In the genomic region with DNA sequence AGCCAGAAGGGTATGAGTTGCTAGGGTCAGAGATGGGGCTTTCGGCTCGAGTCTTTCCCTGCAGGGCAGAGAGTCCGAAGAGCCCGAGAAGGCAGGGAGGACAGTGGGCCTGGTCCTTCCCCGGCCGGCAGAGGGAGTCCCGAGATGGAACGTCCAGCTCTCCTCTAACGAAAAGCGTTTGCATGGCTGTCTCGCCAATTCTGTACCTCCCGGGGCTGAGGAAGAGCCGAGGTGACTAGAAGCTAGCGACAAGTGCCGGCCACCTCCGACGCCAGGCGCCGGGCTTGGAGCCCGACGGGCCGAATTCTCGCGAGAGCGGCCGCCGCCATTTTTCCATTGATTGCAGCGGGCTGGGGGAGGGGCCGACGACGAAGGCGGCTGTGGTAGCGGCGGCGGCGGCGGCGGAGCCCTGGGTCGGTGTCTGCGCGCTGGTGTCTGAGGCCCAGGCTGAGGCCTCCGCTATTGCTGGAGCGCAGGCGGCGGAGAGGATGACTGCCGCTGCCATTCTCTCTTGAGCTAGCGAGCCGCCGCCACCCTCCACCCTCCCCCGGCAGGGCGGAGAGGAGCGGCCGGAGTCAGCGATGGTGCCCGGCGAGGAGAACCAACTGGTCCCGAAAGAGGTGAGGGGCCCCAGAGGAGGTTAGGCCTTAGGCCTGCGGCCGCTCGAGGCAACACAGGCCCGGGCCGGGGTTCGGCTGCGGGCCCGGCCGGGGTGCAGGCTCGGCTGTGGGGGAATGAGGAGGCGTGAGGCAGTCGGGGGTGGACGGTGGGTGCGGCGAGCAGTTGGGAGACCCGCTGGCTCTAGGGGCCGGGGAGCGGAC, we compare ENCODE assay signal across 1 cellular context.
TF ChIP-seq lines count a peak whose summit lies in the region.

A gene with protein sequence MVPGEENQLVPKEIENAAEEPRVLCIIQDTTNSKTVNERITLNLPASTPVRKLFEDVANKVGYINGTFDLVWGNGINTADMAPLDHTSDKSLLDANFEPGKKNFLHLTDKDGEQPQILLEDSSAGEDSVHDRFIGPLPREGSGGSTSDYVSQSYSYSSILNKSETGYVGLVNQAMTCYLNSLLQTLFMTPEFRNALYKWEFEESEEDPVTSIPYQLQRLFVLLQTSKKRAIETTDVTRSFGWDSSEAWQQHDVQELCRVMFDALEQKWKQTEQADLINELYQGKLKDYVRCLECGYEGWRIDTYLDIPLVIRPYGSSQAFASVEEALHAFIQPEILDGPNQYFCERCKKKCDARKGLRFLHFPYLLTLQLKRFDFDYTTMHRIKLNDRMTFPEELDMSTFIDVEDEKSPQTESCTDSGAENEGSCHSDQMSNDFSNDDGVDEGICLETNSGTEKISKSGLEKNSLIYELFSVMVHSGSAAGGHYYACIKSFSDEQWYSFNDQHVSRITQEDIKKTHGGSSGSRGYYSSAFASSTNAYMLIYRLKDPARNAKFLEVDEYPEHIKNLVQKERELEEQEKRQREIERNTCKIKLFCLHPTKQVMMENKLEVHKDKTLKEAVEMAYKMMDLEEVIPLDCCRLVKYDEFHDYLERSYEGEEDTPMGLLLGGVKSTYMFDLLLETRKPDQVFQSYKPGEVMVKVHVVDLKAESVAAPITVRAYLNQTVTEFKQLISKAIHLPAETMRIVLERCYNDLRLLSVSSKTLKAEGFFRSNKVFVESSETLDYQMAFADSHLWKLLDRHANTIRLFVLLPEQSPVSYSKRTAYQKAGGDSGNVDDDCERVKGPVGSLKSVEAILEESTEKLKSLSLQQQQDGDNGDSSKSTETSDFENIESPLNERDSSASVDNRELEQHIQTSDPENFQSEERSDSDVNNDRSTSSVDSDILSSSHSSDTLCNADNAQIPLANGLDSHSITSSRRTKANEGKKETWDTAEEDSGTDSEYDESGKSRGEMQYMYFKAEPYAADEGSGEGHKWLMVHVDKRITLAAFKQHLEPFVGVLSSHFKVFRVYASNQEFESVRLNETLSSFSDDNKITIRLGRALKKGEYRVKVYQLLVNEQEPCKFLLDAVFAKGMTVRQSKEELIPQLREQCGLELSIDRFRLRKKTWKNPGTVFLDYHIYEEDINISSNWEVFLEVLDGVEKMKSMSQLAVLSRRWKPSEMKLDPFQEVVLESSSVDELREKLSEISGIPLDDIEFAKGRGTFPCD (N-terminal part only) (plus strand): TSS at position 368 of the 821 bp plus-strand sequence. CDS start 214 bp downstream, at position 582.

TF ChIP-seq in GM12878, 131 proteins besides CTCF, POLR2A, EP300 and RAD21 (continued from another document and continues in another):
- TF ChIP-seq, protein P1, sequence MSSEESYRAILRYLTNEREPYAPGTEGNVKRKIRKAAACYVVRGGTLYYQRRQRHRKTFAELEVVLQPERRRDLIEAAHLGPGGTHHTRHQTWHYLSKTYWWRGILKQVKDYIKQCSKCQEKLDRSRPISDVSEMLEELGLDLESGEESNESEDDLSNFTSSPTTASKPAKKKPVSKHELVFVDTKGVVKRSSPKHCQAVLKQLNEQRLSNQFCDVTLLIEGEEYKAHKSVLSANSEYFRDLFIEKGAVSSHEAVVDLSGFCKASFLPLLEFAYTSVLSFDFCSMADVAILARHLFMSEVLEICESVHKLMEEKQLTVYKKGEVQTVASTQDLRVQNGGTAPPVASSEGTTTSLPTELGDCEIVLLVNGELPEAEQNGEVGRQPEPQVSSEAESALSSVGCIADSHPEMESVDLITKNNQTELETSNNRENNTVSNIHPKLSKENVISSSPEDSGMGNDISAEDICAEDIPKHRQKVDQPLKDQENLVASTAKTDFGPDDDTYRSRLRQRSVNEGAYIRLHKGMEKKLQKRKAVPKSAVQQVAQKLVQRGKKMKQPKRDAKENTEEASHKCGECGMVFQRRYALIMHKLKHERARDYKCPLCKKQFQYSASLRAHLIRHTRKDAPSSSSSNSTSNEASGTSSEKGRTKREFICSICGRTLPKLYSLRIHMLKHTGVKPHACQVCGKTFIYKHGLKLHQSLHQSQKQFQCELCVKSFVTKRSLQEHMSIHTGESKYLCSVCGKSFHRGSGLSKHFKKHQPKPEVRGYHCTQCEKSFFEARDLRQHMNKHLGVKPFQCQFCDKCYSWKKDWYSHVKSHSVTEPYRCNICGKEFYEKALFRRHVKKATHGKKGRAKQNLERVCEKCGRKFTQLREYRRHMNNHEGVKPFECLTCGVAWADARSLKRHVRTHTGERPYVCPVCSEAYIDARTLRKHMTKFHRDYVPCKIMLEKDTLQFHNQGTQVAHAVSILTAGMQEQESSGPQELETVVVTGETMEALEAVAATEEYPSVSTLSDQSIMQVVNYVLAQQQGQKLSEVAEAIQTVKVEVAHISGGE (CRISPR knock-in tag; IDR thresholded peaks at IDR 0.05), result no peak
- no peak for TF ChIP-seq MXI1 (IDR thresholded peaks at IDR 0.05; ENCODE audit: low read depth, low read length)
- TF ChIP-seq HCFC1 (IDR thresholded peaks at IDR 0.05; ENCODE audit: low read length), result no peak; the same call in 1 of the 2 replicates
- TF ChIP-seq SIN3A (IDR thresholded peaks at IDR 0.05; ENCODE audit: low read depth, low read length), result no peak; the same call in 1 of the 2 replicates
- TF ChIP-seq, protein P2, sequence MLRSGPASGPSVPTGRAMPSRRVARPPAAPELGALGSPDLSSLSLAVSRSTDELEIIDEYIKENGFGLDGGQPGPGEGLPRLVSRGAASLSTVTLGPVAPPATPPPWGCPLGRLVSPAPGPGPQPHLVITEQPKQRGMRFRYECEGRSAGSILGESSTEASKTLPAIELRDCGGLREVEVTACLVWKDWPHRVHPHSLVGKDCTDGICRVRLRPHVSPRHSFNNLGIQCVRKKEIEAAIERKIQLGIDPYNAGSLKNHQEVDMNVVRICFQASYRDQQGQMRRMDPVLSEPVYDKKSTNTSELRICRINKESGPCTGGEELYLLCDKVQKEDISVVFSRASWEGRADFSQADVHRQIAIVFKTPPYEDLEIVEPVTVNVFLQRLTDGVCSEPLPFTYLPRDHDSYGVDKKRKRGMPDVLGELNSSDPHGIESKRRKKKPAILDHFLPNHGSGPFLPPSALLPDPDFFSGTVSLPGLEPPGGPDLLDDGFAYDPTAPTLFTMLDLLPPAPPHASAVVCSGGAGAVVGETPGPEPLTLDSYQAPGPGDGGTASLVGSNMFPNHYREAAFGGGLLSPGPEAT (IDR thresholded peaks at IDR 0.05; ENCODE audit: low read depth), result no peak
- no peak for TF ChIP-seq MYC (IDR thresholded peaks at IDR 0.05; ENCODE audit: insufficient read depth, insufficient read length, insufficient replicate concordance, low read length, severe bottlenecking)
- TF ChIP-seq, protein P3, sequence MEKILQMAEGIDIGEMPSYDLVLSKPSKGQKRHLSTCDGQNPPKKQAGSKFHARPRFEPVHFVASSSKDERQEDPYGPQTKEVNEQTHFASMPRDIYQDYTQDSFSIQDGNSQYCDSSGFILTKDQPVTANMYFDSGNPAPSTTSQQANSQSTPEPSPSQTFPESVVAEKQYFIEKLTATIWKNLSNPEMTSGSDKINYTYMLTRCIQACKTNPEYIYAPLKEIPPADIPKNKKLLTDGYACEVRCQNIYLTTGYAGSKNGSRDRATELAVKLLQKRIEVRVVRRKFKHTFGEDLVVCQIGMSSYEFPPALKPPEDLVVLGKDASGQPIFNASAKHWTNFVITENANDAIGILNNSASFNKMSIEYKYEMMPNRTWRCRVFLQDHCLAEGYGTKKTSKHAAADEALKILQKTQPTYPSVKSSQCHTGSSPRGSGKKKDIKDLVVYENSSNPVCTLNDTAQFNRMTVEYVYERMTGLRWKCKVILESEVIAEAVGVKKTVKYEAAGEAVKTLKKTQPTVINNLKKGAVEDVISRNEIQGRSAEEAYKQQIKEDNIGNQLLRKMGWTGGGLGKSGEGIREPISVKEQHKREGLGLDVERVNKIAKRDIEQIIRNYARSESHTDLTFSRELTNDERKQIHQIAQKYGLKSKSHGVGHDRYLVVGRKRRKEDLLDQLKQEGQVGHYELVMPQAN (conservative IDR thresholded peaks at IDR 0.05), result 0 out of 2 replicates have a peak, but pooled peaks have one; percentile 44
- TF ChIP-seq FOXK2 (IDR thresholded peaks at IDR 0.05), result no peak
- 0 out of 2 replicates have a peak, but pooled peaks have one; percentile 34 for TF ChIP-seq TCF12 (IDR thresholded peaks at IDR 0.05; ENCODE audit: low read depth, low read length)
- no peak for TF ChIP-seq ZZZ3 (IDR thresholded peaks at IDR 0.05; ENCODE audit: control insufficient read depth, insufficient read length, low read depth)
- TF ChIP-seq CHD1 (IDR thresholded peaks at IDR 0.05; ENCODE audit: low read depth, low read length), result 0 out of 2 replicates have a peak, but pooled peaks have one; percentile 65
- TF ChIP-seq EZH2 (IDR thresholded peaks at IDR 0.05; ENCODE audit: borderline replicate concordance, control insufficient read depth, low read depth, low read length), result no peak
- TF ChIP-seq BHLHE40 (IDR thresholded peaks at IDR 0.05; ENCODE audit: borderline replicate concordance in 1 of 2, low read depth in 2 of 2, low read length in 1 of 2), result peak in 1 of 2 experiments; percentile 34; a peak in 1 of 4 replicates
- no peak for TF ChIP-seq HDAC2 (IDR thresholded peaks at IDR 0.05)
- TF ChIP-seq ZNF622 (IDR thresholded peaks at IDR 0.05), result no peak
- TF ChIP-seq, protein P4, sequence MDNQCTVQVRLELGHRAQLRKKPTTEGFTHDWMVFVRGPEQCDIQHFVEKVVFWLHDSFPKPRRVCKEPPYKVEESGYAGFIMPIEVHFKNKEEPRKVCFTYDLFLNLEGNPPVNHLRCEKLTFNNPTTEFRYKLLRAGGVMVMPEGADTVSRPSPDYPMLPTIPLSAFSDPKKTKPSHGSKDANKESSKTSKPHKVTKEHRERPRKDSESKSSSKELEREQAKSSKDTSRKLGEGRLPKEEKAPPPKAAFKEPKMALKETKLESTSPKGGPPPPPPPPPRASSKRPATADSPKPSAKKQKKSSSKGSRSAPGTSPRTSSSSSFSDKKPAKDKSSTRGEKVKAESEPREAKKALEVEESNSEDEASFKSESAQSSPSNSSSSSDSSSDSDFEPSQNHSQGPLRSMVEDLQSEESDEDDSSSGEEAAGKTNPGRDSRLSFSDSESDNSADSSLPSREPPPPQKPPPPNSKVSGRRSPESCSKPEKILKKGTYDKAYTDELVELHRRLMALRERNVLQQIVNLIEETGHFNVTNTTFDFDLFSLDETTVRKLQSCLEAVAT (IDR thresholded peaks at IDR 0.05), result no peak; the same call in 1 of the 2 replicates
- TF ChIP-seq, protein P5, sequence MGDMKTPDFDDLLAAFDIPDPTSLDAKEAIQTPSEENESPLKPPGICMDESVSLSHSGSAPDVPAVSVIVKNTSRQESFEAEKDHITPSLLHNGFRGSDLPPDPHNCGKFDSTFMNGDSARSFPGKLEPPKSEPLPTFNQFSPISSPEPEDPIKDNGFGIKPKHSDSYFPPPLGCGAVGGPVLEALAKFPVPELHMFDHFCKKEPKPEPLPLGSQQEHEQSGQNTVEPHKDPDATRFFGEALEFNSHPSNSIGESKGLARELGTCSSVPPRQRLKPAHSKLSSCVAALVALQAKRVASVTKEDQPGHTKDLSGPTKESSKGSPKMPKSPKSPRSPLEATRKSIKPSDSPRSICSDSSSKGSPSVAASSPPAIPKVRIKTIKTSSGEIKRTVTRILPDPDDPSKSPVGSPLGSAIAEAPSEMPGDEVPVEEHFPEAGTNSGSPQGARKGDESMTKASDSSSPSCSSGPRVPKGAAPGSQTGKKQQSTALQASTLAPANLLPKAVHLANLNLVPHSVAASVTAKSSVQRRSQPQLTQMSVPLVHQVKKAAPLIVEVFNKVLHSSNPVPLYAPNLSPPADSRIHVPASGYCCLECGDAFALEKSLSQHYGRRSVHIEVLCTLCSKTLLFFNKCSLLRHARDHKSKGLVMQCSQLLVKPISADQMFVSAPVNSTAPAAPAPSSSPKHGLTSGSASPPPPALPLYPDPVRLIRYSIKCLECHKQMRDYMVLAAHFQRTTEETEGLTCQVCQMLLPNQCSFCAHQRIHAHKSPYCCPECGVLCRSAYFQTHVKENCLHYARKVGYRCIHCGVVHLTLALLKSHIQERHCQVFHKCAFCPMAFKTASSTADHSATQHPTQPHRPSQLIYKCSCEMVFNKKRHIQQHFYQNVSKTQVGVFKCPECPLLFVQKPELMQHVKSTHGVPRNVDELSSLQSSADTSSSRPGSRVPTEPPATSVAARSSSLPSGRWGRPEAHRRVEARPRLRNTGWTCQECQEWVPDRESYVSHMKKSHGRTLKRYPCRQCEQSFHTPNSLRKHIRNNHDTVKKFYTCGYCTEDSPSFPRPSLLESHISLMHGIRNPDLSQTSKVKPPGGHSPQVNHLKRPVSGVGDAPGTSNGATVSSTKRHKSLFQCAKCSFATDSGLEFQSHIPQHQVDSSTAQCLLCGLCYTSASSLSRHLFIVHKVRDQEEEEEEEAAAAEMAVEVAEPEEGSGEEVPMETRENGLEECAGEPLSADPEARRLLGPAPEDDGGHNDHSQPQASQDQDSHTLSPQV (IDR thresholded peaks at IDR 0.05), result no peak
- no peak for TF ChIP-seq NRF1 (conservative IDR thresholded peaks at IDR 0.05; ENCODE audit: low read depth, low read length)
- TF ChIP-seq TCF7 (IDR thresholded peaks at IDR 0.05; ENCODE audit: borderline replicate concordance), result no peak
- TF ChIP-seq, protein P6, sequence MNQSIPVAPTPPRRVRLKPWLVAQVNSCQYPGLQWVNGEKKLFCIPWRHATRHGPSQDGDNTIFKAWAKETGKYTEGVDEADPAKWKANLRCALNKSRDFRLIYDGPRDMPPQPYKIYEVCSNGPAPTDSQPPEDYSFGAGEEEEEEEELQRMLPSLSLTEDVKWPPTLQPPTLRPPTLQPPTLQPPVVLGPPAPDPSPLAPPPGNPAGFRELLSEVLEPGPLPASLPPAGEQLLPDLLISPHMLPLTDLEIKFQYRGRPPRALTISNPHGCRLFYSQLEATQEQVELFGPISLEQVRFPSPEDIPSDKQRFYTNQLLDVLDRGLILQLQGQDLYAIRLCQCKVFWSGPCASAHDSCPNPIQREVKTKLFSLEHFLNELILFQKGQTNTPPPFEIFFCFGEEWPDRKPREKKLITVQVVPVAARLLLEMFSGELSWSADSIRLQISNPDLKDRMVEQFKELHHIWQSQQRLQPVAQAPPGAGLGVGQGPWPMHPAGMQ (IDR thresholded peaks at IDR 0.05; ENCODE audit: borderline replicate concordance), result no peak
- TF ChIP-seq ZNF207 (IDR thresholded peaks at IDR 0.05; ENCODE audit: borderline replicate concordance), result no peak
- TF ChIP-seq CREM (IDR thresholded peaks at IDR 0.05; ENCODE audit: low read depth), result no peak; the same call in 1 of the 2 replicates
- no peak for TF ChIP-seq NFYA (IDR thresholded peaks at IDR 0.05; ENCODE audit: borderline replicate concordance, low read depth, low read length)
- TF ChIP-seq DPF2 (IDR thresholded peaks at IDR 0.05), result peak; percentile 55; the same call in 1 of the 2 replicates
